ENCODE assay signal across 1 cellular context in the genomic region with DNA sequence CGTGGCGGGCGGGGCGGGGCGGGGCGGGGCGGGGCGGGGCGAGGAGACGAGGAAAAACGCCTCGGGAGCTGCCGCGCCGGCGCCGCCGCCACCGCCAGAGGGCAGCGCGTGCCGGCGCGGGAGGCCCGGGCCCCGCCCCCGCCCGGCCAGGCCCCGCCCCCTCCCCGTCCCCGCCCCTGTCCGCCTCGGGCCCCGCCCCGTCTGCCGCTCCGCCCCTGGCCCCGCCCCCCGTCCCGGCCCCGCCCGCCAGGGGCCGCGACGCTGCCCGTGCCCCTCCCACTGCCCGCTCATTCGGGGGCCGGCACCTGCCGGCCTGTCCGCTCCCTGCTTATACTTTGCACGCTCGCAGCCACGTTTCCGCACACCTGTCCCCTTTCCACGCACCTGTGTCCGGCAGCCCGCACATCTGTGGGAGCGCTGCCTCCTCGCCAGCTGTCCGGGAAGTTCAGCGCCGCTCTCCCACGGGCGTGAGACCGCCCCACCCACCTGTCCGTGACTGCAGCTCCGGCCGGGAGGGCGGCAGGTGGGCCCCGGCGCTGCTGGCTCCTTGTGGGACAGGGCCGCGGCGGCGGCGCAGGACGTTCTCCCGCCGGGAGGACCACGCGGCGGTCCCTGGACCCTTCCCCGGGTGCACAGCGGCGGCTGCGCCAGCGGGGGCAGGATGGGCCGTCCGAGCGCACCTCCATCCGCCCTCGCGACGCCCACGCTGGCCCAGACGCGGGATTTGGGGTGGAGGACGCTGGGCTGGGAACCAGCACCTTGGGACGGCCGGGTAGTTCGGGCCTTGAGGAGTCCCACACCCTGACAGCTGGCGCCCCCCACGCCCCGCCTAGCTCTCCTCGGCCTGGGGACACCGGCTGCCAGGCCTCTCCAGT.
A peak's percentile ranks its signal among the peaks of the same experiment; 100 is the strongest.
TF ChIP-seq lines count a peak whose summit lies in the region.

No MANE protein-coding gene starts in this region.

TF ChIP-seq in HCT116, 20 proteins besides CTCF, POLR2A, EP300 and RAD21 (continued from another document):
- TF ChIP-seq POLR2AphosphoS5 (IDR thresholded peaks at IDR 0.05; ENCODE audit: low read depth, low read length) = 0 out of 2 replicates have a peak, but pooled peaks have one; percentile 35
TF ChIP-seq in HCT116: peak in this region for 1.
